In genomic region chr7:27095050-27095896, GRCh38 we compare ENCODE assay signal across 8 cellular contexts.
A peak's percentile ranks its signal among the peaks of the same experiment; 100 is the strongest.
DNase-seq lines count a peak whose midpoint lies in the region; ATAC-seq, FAIRE-seq and TF ChIP-seq lines count a peak whose summit lies in the region.

No MANE protein-coding gene starts in this region.

- peaks cover 21% of the 10 kb centered on the region for H3K4me1 Mint-ChIP-seq in activated naive CD8-positive, alpha-beta T cell (ENCODE audit: low read depth)
- peaks cover 15% of the 10 kb centered on the region for H3K4me1 Mint-ChIP-seq in memory B cell

- H3K27ac Mint-ChIP-seq in activated naive CD8-positive, alpha-beta T cell: peak overlapping the region; percentile 12
- H3K27ac Mint-ChIP-seq in memory B cell: peak overlapping the region; percentile 52

- H3K4me3 Mint-ChIP-seq in activated naive CD8-positive, alpha-beta T cell: peak overlapping the region; percentile 88
- H3K4me3 Mint-ChIP-seq in memory B cell: peak overlapping the region; percentile 90

- DNase-seq in memory B cell (ENCODE audit: low spot score in 2 of 2): peak in 1 of 2 donors; percentile 20
- DNase-seq in T1000 (lab: John Stamatoyannopoulos, UW): no peak
- DNase-seq in H54 (ENCODE audit: insufficient read length, low spot score): no peak
- no peak for DNase-seq in NCI-H128 (lab: John Stamatoyannopoulos, UW; ENCODE audit: unreplicated experiment)
- DNase-seq in stimulated activated CD4-positive, alpha-beta T cell treated with anti-CD3 and anti-CD28 coated beads, Interleukin-2, amount 100 ng/mL, for 24 hours: no peak

- FAIRE-seq in H54 (lab: Jason Lieb, UNC): no peak

- no peak for TF ChIP-seq POLR2A in H54 (IDR thresholded peaks at IDR 0.05; ENCODE audit: low read depth, low read length)

- no peaks in the 10 kb centered on the region for H3K9me3 Mint-ChIP-seq in activated naive CD8-positive, alpha-beta T cell (ENCODE audit: low read depth)
- H3K9me3 Mint-ChIP-seq in memory B cell: no peaks in the 10 kb centered on the region

- H3K36me3 Mint-ChIP-seq in activated naive CD8-positive, alpha-beta T cell: peaks cover under 1% of the 10 kb centered on the region
- peaks cover 5% of the 10 kb centered on the region for H3K36me3 Mint-ChIP-seq in memory B cell

- ATAC-seq in HG03175 (IDR thresholded peaks at IDR 0.05; ENCODE audit: unreplicated experiment): peak; percentile 16
- ATAC-seq in memory B cell (ENCODE audit: low read depth): no peak

- peaks cover 49% of the 10 kb centered on the region for H3K27me3 Mint-ChIP-seq in activated naive CD8-positive, alpha-beta T cell
- H3K27me3 Mint-ChIP-seq in memory B cell: peaks cover 16% of the 10 kb centered on the region

- H3K4me3 ChIP-seq in GM08714 (ENCODE audit: low read length): peak overlapping the region; percentile 78
